Comparison of ENCODE assay signal across 27 cellular contexts in the genomic region with DNA sequence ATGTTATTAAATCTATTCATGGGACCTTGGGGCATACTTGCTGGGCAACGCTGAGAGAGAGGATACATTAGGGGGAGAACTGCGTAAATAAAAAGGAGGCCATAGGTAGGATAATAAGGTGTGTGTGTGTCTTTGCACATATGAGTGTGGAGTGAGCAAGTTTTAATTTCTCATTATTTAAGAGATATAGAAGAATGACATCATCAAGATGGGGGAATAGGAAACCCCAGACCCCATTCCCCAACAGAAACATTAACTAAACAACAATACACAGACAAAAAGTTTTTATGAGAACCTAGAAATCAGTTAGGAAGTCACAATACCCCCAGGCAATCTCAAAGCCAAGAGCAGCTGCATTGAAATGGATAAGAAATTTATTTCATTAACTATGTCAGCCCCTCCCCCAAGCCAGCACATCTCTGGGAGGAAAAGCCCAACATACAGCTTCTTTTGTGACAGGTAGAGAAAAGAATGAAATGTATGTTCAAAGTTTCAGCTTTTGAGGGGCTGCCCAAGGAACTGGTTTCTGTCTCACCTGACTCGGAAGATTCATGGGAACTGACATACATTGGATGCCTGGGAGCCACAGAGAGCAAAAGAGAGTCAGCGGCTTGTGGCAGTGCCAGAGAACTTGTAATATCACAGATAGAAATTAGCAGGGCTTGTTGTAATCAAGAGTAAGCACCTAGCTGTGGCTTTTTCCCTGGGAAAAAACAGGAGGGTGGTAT.
DNase-seq lines count a peak whose midpoint lies in the region; ATAC-seq and TF ChIP-seq lines count a peak whose summit lies in the region.
"Had no signal": no experiment of that assay in that cellular context is flagged by ENCODE, and none has a peak within 500 bp of the region (broad histone marks: within the 10 kb centered on the region; RNA-seq: fewer than 3 reads in every experiment).

No MANE protein-coding gene starts in this region.

- H3K27ac Mint-ChIP-seq in stimulated activated naive CD8-positive, alpha-beta T cell treated with anti-CD3 and anti-CD28 coated beads, Interleukin-15, amount 100 ng/mL, for 72 hours, result peak overlapping the region; percentile 60 to 61
- peak overlapping the region; percentile 30 for H3K27ac Mint-ChIP-seq in WTC11
- H3K27ac Mint-ChIP-seq: CD4-positive, CD25-positive, alpha-beta regulatory T cell; IgD-negative memory B cell; immature natural killer cell had no signal

- POLR2A ChIA-PET in WTC11 (lab: Charles Lee), result interaction anchor here (2.3 kb wide), 1 partner anchor 195 kb away, joined by 8 read pairs; no protein-coding TSS in a partner anchor

- H3K4me1 Mint-ChIP-seq in stimulated activated naive CD8-positive, alpha-beta T cell treated with anti-CD3 and anti-CD28 coated beads, Interleukin-15, amount 100 ng/mL, for 72 hours, result no peaks in the 10 kb centered on the region
- H3K4me1 Mint-ChIP-seq in WTC11, result peaks cover 23% of the 10 kb centered on the region
- H3K4me1 Mint-ChIP-seq: CD4-positive, CD25-positive, alpha-beta regulatory T cell; IgD-negative memory B cell; immature natural killer cell had no signal

- no peak overlapping the region for H2AFZ ChIP-seq in hepatocyte
- H2AFZ ChIP-seq: parathyroid adenoma had no signal

- H3K27me3 Mint-ChIP-seq in stimulated activated naive CD8-positive, alpha-beta T cell treated with anti-CD3 and anti-CD28 coated beads, Interleukin-15, amount 100 ng/mL, for 72 hours, result peaks cover 34% of the 10 kb centered on the region
- H3K27me3 Mint-ChIP-seq in WTC11 (ENCODE audit: low read depth), result no peaks in the 10 kb centered on the region
- H3K27me3 Mint-ChIP-seq: CD4-positive, CD25-positive, alpha-beta regulatory T cell had no signal

- H3K9me3 ChIP-seq in hepatocyte (ENCODE audit: low read depth), result no peaks in the 10 kb centered on the region
- no peaks in the 10 kb centered on the region; the same call in 1 of the 2 replicates for H3K9me3 ChIP-seq in MG63
- H3K9me3 ChIP-seq: body of pancreas, gastrocnemius medialis, uterus had no signal

- no peak overlapping the region for H3K4me3 ChIP-seq in hepatocyte
- H3K4me3 ChIP-seq in MG63, result no peak overlapping the region
- H3K4me3 ChIP-seq: body of pancreas, dorsolateral prefrontal cortex, gastrocnemius medialis, SK-N-MC, thoracic aorta, uterus had no signal

- no peaks in the 10 kb centered on the region for H3K79me2 ChIP-seq in hepatocyte
- H3K79me2 ChIP-seq: parathyroid adenoma had no signal

- 76% methylated on average over 4 of the region's 4 CpGs for WGBS in hepatocyte (ENCODE audit: low lambda C conversion rate, missing lambda C conversion rate)

- no peak for ATAC-seq in stimulated activated naive CD8-positive, alpha-beta T cell treated with anti-CD3 and anti-CD28 coated beads, Interleukin-15, amount 100 ng/mL, for 72 hours
- no peak for ATAC-seq in stimulated activated naive CD8-positive, alpha-beta T cell treated with anti-CD3 and anti-CD28 coated beads, Interleukin-15, Interleukin-2, amounts not matched to agents 100 U/mL and 50 U/mL, for 24 hours
- ATAC-seq in WTC11 (peak; percentile 58), HG02759 (IDR thresholded peaks at IDR 0.05; ENCODE audit: unreplicated experiment) (no peak), HG02798 (IDR thresholded peaks at IDR 0.05; ENCODE audit: poor library complexity, unreplicated experiment) (no peak), GM21381 (IDR thresholded peaks at IDR 0.05; ENCODE audit: unreplicated experiment) (no peak)
- ATAC-seq: body of pancreas, gastrocnemius medialis had no signal

- no peak overlapping the region for H3K27ac ChIP-seq in hepatocyte
- H3K27ac ChIP-seq: body of pancreas, dorsolateral prefrontal cortex, gastrocnemius medialis, parathyroid adenoma, SK-N-MC, thoracic aorta, uterus had no signal

- H4K20me1 ChIP-seq in hepatocyte (ENCODE audit: insufficient read depth, poor library complexity, severe bottlenecking), result no peaks in the 10 kb centered on the region

- no peaks in the 10 kb centered on the region for H3K4me1 ChIP-seq in hepatocyte (ENCODE audit: insufficient read depth)
- H3K4me1 ChIP-seq: body of pancreas, gastrocnemius medialis, parathyroid adenoma, uterus had no signal

- peaks cover 38% of the 10 kb centered on the region for H3K36me3 Mint-ChIP-seq in WTC11
- H3K36me3 Mint-ChIP-seq: CD4-positive, CD25-positive, alpha-beta regulatory T cell; IgD-negative memory B cell; immature natural killer cell had no signal

- TF ChIP-seq CTCF in WTC11 (IDR thresholded peaks at IDR 0.05) (no peak), hepatocyte (IDR thresholded peaks at IDR 0.05; ENCODE audit: poor library complexity) (no peak)

- no peaks in the 10 kb centered on the region for H3K9me2 ChIP-seq in hepatocyte (replicated peaks; ENCODE audit: insufficient read depth)

- H3K27me3 ChIP-seq in hepatocyte, result no peaks in the 10 kb centered on the region
- no peaks in the 10 kb centered on the region for H3K27me3 ChIP-seq in MG63
- H3K27me3 ChIP-seq: body of pancreas, dorsolateral prefrontal cortex, gastrocnemius medialis, uterus had no signal

- no peaks in the 10 kb centered on the region for H3K36me3 ChIP-seq in hepatocyte (replicated peaks; ENCODE audit: insufficient read depth, low read depth)
- H3K36me3 ChIP-seq in MG63, result no peaks in the 10 kb centered on the region
- H3K36me3 ChIP-seq: gastrocnemius medialis, thoracic aorta, uterus had no signal

- no peak overlapping the region for H3K4me3 Mint-ChIP-seq in stimulated activated naive CD8-positive, alpha-beta T cell treated with anti-CD3 and anti-CD28 coated beads, Interleukin-15, amount 100 ng/mL, for 72 hours
- H3K4me3 Mint-ChIP-seq in WTC11, result no peak overlapping the region
- H3K4me3 Mint-ChIP-seq: CD4-positive, CD25-positive, alpha-beta regulatory T cell; IgD-negative memory B cell; immature natural killer cell; neural crest cell had no signal

- CTCF ChIA-PET in WTC11 (lab: Charles Lee), result interaction anchor here (0.6 to 3.3 kb wide), 20 partner anchors 9 to 741 kb away, joined by 3 to 49 read pairs (median 5); no protein-coding TSS in a partner anchor

- H3K9me3 Mint-ChIP-seq in stimulated activated naive CD8-positive, alpha-beta T cell treated with anti-CD3 and anti-CD28 coated beads, Interleukin-15, amount 100 ng/mL, for 72 hours, result no peaks in the 10 kb centered on the region
- peaks cover 39% of the 10 kb centered on the region for H3K9me3 Mint-ChIP-seq in WTC11

- DNase-seq in stimulated activated naive CD8-positive, alpha-beta T cell treated with anti-CD3 and anti-CD28 coated beads, Interleukin-15, amount 100 ng/mL, for 72 hours, result no peak
- no peak for DNase-seq in stimulated activated naive CD8-positive, alpha-beta T cell treated with anti-CD3 and anti-CD28 coated beads, Interleukin-15, Interleukin-2, amounts not matched to agents 100 U/mL and 50 U/mL, for 24 hours
- DNase-seq in WTC11 (ENCODE audit: low spot score), result no peak
- DNase-seq in hepatocyte (ENCODE audit: low spot score), result peak; percentile 11
- no peak for DNase-seq in MG63
- DNase-seq: activated CD4-positive, alpha-beta T cell treated with anti-CD3 and anti-CD28 coated beads, Interleukin-2, amount 50 U/mL, for 48 hours; activated CD8-positive, alpha-beta memory T cell treated with anti-CD3 and anti-CD28 coated beads, Interleukin-2, amount 50 U/mL, for 4 hours; activated naive CD4-positive, alpha-beta T cell; body of pancreas; dorsolateral prefrontal cortex; gastrocnemius medialis; H7; immature natural killer cell; NCI-H187; retina; stimulated activated CD4-positive, alpha-beta T cell treated with anti-CD3 and anti-CD28 coated beads, Interleukin-1b, Interleukin-23, amount 100 ng/mL, for 48 hours; stimulated activated naive CD4-positive, alpha-beta T cell treated with Interleukin-2 at 50 U/mL for 16 hours; uterus had no signal

- H3K4me2 ChIP-seq in hepatocyte, result no peak overlapping the region

TF ChIP-seq in WTC11, 78 proteins besides CTCF, POLR2A, EP300 and RAD21 (continues in another document):
- TF ChIP-seq OVOL2 (CRISPR knock-in tag; IDR thresholded peaks at IDR 0.05; ENCODE audit: borderline replicate concordance), result no peak
- TF ChIP-seq SOX15 (CRISPR knock-in tag; IDR thresholded peaks at IDR 0.05), result no peak
- TF ChIP-seq NFATC4 (CRISPR knock-in tag; IDR thresholded peaks at IDR 0.05), result no peak
- TF ChIP-seq FOXJ3 (CRISPR knock-in tag; IDR thresholded peaks at IDR 0.05; ENCODE audit: borderline replicate concordance), result no peak
- no peak for TF ChIP-seq JAZF1 (CRISPR knock-in tag; IDR thresholded peaks at IDR 0.05)
- TF ChIP-seq, protein P1, sequence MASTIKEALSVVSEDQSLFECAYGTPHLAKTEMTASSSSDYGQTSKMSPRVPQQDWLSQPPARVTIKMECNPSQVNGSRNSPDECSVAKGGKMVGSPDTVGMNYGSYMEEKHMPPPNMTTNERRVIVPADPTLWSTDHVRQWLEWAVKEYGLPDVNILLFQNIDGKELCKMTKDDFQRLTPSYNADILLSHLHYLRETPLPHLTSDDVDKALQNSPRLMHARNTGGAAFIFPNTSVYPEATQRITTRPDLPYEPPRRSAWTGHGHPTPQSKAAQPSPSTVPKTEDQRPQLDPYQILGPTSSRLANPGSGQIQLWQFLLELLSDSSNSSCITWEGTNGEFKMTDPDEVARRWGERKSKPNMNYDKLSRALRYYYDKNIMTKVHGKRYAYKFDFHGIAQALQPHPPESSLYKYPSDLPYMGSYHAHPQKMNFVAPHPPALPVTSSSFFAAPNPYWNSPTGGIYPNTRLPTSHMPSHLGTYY (CRISPR knock-in tag; IDR thresholded peaks at IDR 0.05), result no peak
- TF ChIP-seq, protein P2, sequence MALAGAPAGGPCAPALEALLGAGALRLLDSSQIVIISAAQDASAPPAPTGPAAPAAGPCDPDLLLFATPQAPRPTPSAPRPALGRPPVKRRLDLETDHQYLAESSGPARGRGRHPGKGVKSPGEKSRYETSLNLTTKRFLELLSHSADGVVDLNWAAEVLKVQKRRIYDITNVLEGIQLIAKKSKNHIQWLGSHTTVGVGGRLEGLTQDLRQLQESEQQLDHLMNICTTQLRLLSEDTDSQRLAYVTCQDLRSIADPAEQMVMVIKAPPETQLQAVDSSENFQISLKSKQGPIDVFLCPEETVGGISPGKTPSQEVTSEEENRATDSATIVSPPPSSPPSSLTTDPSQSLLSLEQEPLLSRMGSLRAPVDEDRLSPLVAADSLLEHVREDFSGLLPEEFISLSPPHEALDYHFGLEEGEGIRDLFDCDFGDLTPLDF (CRISPR knock-in tag; IDR thresholded peaks at IDR 0.05), result no peak
